1 cellular context compared by ENCODE assay signal in genomic region chr12:96047151-96047620, GRCh38.
TF ChIP-seq lines count a peak whose summit lies in the region.

No MANE protein-coding gene starts in this region.

TF ChIP-seq in liver, 16 proteins besides CTCF, POLR2A, EP300 and RAD21 (continued from another document):
- TF ChIP-seq REST (IDR thresholded peaks at IDR 0.05) (no peak), YY1 (IDR thresholded peaks at IDR 0.05) (no peak), ATF3 (IDR thresholded peaks at IDR 0.05) (no peak), NR2F2 (IDR thresholded peaks at IDR 0.05) (no peak), FOXA1 (IDR thresholded peaks at IDR 0.05) (no peak), FOXA2 (IDR thresholded peaks at IDR 0.05) (no peak), JUND (IDR thresholded peaks at IDR 0.05) (no peak), RXRA (IDR thresholded peaks at IDR 0.05) (no peak), SP1 (IDR thresholded peaks at IDR 0.05) (no peak), GABPA (IDR thresholded peaks at IDR 0.05 in 1 of 2, conservative IDR thresholded peaks at IDR 0.05 in 1 of 2) (no peak), TAF1 (conservative IDR thresholded peaks at IDR 0.05) (no peak), HNF4G (IDR thresholded peaks at IDR 0.05) (no peak), MAX (IDR thresholded peaks at IDR 0.05) (no peak), HNF4A (conservative IDR thresholded peaks at IDR 0.05) (no peak)
TF ChIP-seq in liver: peak in this region for 0.
